11 cellular contexts compared by ENCODE assay signal in the genomic region with DNA sequence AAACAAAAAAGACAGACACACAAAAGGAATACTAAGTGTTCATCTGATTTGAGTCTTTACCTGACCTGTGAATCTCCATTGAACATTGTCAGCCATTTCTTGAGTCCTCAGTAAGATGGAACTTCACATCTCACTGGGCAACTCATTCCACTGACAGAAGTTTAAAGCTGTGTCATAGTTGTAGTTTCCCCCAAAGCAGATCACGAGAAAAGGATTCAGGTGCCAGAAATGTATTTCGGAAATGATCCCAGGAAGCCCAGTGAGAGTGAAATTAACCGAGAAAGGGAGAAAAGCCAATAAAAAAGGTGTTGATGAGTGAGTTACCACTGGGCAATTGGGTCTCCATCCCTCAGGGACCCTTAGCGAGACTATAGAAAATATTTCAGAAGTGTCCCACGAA. TPM values are rescaled to one million over a fixed set of nuclear protein-coding genes. Genes with fewer than 3 reads are reported as not detected.
DNase-seq lines count a peak whose midpoint lies in the region; ATAC-seq, FAIRE-seq and TF ChIP-seq lines count a peak whose summit lies in the region.
"Had no signal": no experiment of that assay in that cellular context is flagged by ENCODE, and none has a peak within 500 bp of the region (broad histone marks: within the 10 kb centered on the region; RNA-seq: fewer than 3 reads in every experiment).

No MANE protein-coding gene starts in this region.

- peaks cover 35% of the 10 kb centered on the region for H3K4me1 ChIP-seq in A549
- peaks cover 95% of the 10 kb centered on the region for H3K4me1 ChIP-seq in OCI-LY3 (ENCODE audit: low read length)
- peaks cover 17% of the 10 kb centered on the region for H3K4me1 ChIP-seq in mucosa of descending colon (ENCODE audit: low read depth)
- H3K4me1 ChIP-seq in gastroesophageal sphincter = peaks cover 0 to 58% (median 8%) of the 10 kb centered on the region in 3 donors
- H3K4me1 ChIP-seq: prostate gland had no signal

- H2AFZ ChIP-seq in OCI-LY3 (ENCODE audit: low read depth, low read length) = no peak overlapping the region

- TF ChIP-seq CTCF in A549 (IDR thresholded peaks at IDR 0.05) (no peak), OCI-LY3 (IDR thresholded peaks at IDR 0.05; ENCODE audit: low read depth, low read length) (no peak), mucosa of descending colon (IDR thresholded peaks at IDR 0.05) (no peak), gastroesophageal sphincter (IDR thresholded peaks at IDR 0.05) (no peak)

- no peak for TF ChIP-seq POLR2A in A549 (IDR thresholded peaks at IDR 0.05; ENCODE audit: low read length)
- no peak for TF ChIP-seq POLR2A in gastroesophageal sphincter (IDR thresholded peaks at IDR 0.05)

- CTCF ChIA-PET in A549 (lab: Yijun Ruan, JAX) = interaction anchor here (1.1 to 1.4 kb wide), 2 partner anchors 62 to 222 kb away, joined by 3 read pairs; no protein-coding TSS in a partner anchor

- intact Hi-C loops in mucosa of descending colon (cut with DNase I, micrococcal nuclease) = no loop called here

- H3K27me3 ChIP-seq in OCI-LY3 (ENCODE audit: low read depth, low read length) (no peaks in the 10 kb centered on the region), gastroesophageal sphincter (no peaks in the 10 kb centered on the region)
- H3K27me3 ChIP-seq: body of pancreas had no signal

- no peak for FAIRE-seq in A549 (lab: Jason Lieb, UNC)
- FAIRE-seq: HTR-8/SVneo had no signal

- POLR2A ChIA-PET in A549 (lab: Yijun Ruan, JAX) = no interaction called here

- 95% methylated on average over 5 of the region's 5 CpGs for WGBS in A549 (ENCODE audit: missing lambda C conversion rate)
- 88 to 93% methylated on average over 4 to 5 of the region's 5 CpGs for WGBS in gastroesophageal sphincter (ENCODE audit: low coverage in 1 of 2), 2 donors

- no peak for TF ChIP-seq EP300 in A549 (IDR thresholded peaks at IDR 0.05)
- no peak for TF ChIP-seq EP300 in gastroesophageal sphincter (IDR thresholded peaks at IDR 0.05)

- peaks cover 9% of the 10 kb centered on the region for H3K36me3 ChIP-seq in OCI-LY3 (replicated peaks; ENCODE audit: low read depth, low read length)
- H3K36me3 ChIP-seq in mucosa of descending colon (ENCODE audit: low read depth) = no peaks in the 10 kb centered on the region
- H3K36me3 ChIP-seq in gastroesophageal sphincter = no peaks in the 10 kb centered on the region
- H3K36me3 ChIP-seq: prostate gland had no signal

- H3K4me2 ChIP-seq in A549 = peak overlapping the region; percentile 27; the same call in 2 of the 3 replicates
- peak overlapping the region; percentile 69 for H3K4me2 ChIP-seq in OCI-LY3 (ENCODE audit: low read length)

- H3K4me3 ChIP-seq in A549 = no peak overlapping the region
- H3K4me3 ChIP-seq in OCI-LY3 (ENCODE audit: low read length) = peak overlapping the region; percentile 65
- no peak overlapping the region for H3K4me3 ChIP-seq in mucosa of descending colon
- no peak overlapping the region for H3K4me3 ChIP-seq in gastroesophageal sphincter
- H3K4me3 ChIP-seq: body of pancreas, prostate gland had no signal

- H4K20me1 ChIP-seq in OCI-LY3 (ENCODE audit: insufficient read depth, low read length) = no peaks in the 10 kb centered on the region

- TF ChIP-seq RAD21 in A549 (conservative IDR thresholded peaks at IDR 0.05 in 1 of 2, IDR thresholded peaks at IDR 0.05 in 1 of 2) = no peak

- H3K79me2 ChIP-seq in OCI-LY3 (ENCODE audit: low read length) = peaks cover 80% of the 10 kb centered on the region

- peak overlapping the region; percentile 83 for H3K9ac ChIP-seq in OCI-LY3 (ENCODE audit: low read length)

- H3K9me3 ChIP-seq in A549 (no peaks in the 10 kb centered on the region), OCI-LY3 (ENCODE audit: insufficient read depth, low read length) (no peaks in the 10 kb centered on the region), mucosa of descending colon (no peaks in the 10 kb centered on the region), gastroesophageal sphincter (no peaks in the 10 kb centered on the region)
- H3K9me3 ChIP-seq: body of pancreas, prostate gland had no signal

- DNase-seq in A549 (ENCODE audit: low read depth in 1 of 2, low spot score in 1 of 2) = no peak
- DNase-seq in DMS53 (lab: John Stamatoyannopoulos, UW) = no peak
- DNase-seq in mucosa of descending colon = no peak
- DNase-seq in left lobe of liver (ENCODE audit: low spot score) = no peak

- H3K27ac ChIP-seq in A549 (peak overlapping the region in 1 of 2 experiments; percentile 43; a peak in 2 of 6 replicates), OCI-LY3 (ENCODE audit: low read length) (peak overlapping the region; percentile 99), gastroesophageal sphincter (no peak overlapping the region)
- H3K27ac ChIP-seq: body of pancreas, prostate gland had no signal

- ATAC-seq in A549 (no peak), GM18868 (IDR thresholded peaks at IDR 0.05; ENCODE audit: unreplicated experiment) (peak; percentile 25), HG02884 (IDR thresholded peaks at IDR 0.05; ENCODE audit: unreplicated experiment) (peak; percentile 31), mucosa of descending colon (no peak), left lobe of liver (no peak), gastroesophageal sphincter (no peak)
- ATAC-seq: body of pancreas had no signal

TF ChIP-seq in A549, 52 proteins besides CTCF, POLR2A, EP300 and RAD21:
- TF ChIP-seq RCOR1 (IDR thresholded peaks at IDR 0.05; ENCODE audit: low read depth, low read length) (no peak), HDAC2 (IDR thresholded peaks at IDR 0.05) (no peak), MAFK (IDR thresholded peaks at IDR 0.05; ENCODE audit: partially characterized antibody) (no peak), ZFP36 (IDR thresholded peaks at IDR 0.05; ENCODE audit: borderline replicate concordance, partially characterized antibody) (no peak), MAX (IDR thresholded peaks at IDR 0.05) (no peak), EHF (CRISPR knock-in tag; IDR thresholded peaks at IDR 0.05) (no peak), RARB (CRISPR knock-in tag; IDR thresholded peaks at IDR 0.05) (no peak)
- TF ChIP-seq, protein P1, sequence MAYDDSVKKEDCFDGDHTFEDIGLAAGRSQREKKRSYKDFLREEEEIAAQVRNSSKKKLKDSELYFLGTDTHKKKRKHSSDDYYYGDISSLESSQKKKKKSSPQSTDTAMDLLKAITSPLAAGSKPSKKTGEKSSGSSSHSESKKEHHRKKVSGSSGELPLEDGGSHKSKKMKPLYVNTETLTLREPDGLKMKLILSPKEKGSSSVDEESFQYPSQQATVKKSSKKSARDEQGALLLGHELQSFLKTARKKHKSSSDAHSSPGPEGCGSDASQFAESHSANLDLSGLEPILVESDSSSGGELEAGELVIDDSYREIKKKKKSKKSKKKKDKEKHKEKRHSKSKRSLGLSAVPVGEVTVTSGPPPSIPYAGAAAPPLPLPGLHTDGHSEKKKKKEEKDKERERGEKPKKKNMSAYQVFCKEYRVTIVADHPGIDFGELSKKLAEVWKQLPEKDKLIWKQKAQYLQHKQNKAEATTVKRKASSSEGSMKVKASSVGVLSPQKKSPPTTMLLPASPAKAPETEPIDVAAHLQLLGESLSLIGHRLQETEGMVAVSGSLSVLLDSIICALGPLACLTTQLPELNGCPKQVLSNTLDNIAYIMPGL (CRISPR knock-in tag; IDR thresholded peaks at IDR 0.05; ENCODE audit: borderline replicate concordance) = no peak
- TF ChIP-seq, protein P2, sequence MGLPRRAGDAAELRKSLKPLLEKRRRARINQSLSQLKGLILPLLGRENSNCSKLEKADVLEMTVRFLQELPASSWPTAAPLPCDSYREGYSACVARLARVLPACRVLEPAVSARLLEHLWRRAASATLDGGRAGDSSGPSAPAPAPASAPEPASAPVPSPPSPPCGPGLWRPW (IDR thresholded peaks at IDR 0.05) = no peak
TF ChIP-seq in A549: peak in this region for 0.

RNA-seq across cellular contexts. Expression of gene CHD9, which starts 6.5 kb away (rescaled TPM):
- polyA plus RNA-seq in A549 (2011; rRNA removed) = 44.9 and 51.6 TPM in 2 replicates
- 5.3 and 5.4 TPM in 2 replicates for polyA plus RNA-seq in A549 (2012; cell fraction: cytosol; rRNA removed)
- 4.7 and 5.5 TPM in 2 replicates for polyA plus RNA-seq in A549 (2012; cell fraction: nucleus; rRNA removed)
- 16.2 to 17.9 TPM (median 17.8 TPM) in 3 replicates for polyA plus RNA-seq in A549 (2017; fragmentation: RNase III; extraction: RNeasy Plus Mini Kit Qiagen cat#74134 plus additional on column Dnase treatment)
- polyA minus RNA-seq in A549 (2011; rRNA and poly(A)+ RNA removed) = 61.4 and 65.6 TPM in 2 replicates
- total RNA-seq in mucosa of descending colon = 10 to 100 TPM; 65.4 to 95.9 (median 86.6) TPM
- total RNA-seq in left lobe of liver = 34.7 TPM
- 10 to 100 TPM; 46.8 to 85.5 (median 55.6) TPM for total RNA-seq in gastroesophageal sphincter

RNA-seq across cellular contexts. Expression of gene CHD9NB, which starts 8.6 kb away (rescaled TPM):
- polyA plus RNA-seq in A549 (2011; rRNA removed) = 2.0 and 2.6 TPM in 2 replicates
- polyA plus RNA-seq in A549 (2012; cell fraction: cytosol; rRNA removed) = 0.98 and 1.3 TPM in 2 replicates
- polyA plus RNA-seq in A549 (2012; cell fraction: nucleus; rRNA removed) = 0.53 and 0.72 TPM in 2 replicates
- 2.8 to 3.4 TPM (median 3.0 TPM) in 3 replicates for polyA plus RNA-seq in A549 (2017; fragmentation: RNase III; extraction: RNeasy Plus Mini Kit Qiagen cat#74134 plus additional on column Dnase treatment)
- polyA minus RNA-seq in A549 (2011; rRNA and poly(A)+ RNA removed) = 5.0 and 6.3 TPM in 2 replicates
- total RNA-seq in mucosa of descending colon = 1 to 10 TPM; 2.3 to 5.3 (median 5.2) TPM
- 1.1 TPM for total RNA-seq in left lobe of liver
- total RNA-seq in gastroesophageal sphincter = 1 to 10 TPM in 1 of 4 donors, under 1 TPM in 1, not detected in 2; 0.17 to 1.1 TPM

Comparison
In these comparisons a context has a peak if more than half of its experiments do, and no peak if none do; other contexts are left out.
1. ATAC-seq: peak in GM18868 (single experiment) and HG02884 (single experiment); none in A549 (0 of 2), mucosa of descending colon (single experiment), left lobe of liver (single experiment) and gastroesophageal sphincter (single experiment).